ENCODE assay signal across 8 cellular contexts in genomic region chr7:12638851-12639467, GRCh38. TPM values are rescaled to one million over a fixed set of nuclear protein-coding genes. Genes with fewer than 3 reads are reported as not detected.
A peak's percentile ranks its signal among the peaks of the same experiment; 100 is the strongest.
DNase-seq lines count a peak whose midpoint lies in the region; ATAC-seq and TF ChIP-seq lines count a peak whose summit lies in the region.

No MANE protein-coding gene starts in this region.

- H3K4me1 ChIP-seq in cardiac muscle cell (ENCODE audit: low read depth) = no peaks in the 10 kb centered on the region

- no peaks in the 10 kb centered on the region for H3K36me3 ChIP-seq in cardiac muscle cell

- H3K27me3 ChIP-seq in cardiac muscle cell = no peaks in the 10 kb centered on the region

- no peak overlapping the region for H3K27ac ChIP-seq in cardiac muscle cell

- DNase-seq in cardiac muscle cell (ENCODE audit: low read depth in 1 of 2, low spot score in 1 of 2) (peak; percentile 38 to 54), cardiac septum (ENCODE audit: low spot score) (no peak), NCI-H526 treated with DMSO at 0.1 percent for 48 hours (lab: John Stamatoyannopoulos, UW) (peak; percentile 30), medulla oblongata (ENCODE audit: extremely low spot score) (peak; percentile 63), D341Med (ENCODE audit: low spot score) (no peak), occipital lobe (lab: John Stamatoyannopoulos, UW) (no peak)
- DNase-seq in central memory CD4-positive, alpha-beta T cell = peak; percentile 49

- H3K9me3 ChIP-seq in cardiac muscle cell (ENCODE audit: low read depth) = no peaks in the 10 kb centered on the region

- TF ChIP-seq CTCF in cardiac muscle cell (IDR thresholded peaks at IDR 0.05; ENCODE audit: low read depth, low read length) = peak; percentile 47

- ATAC-seq in HG02885 (IDR thresholded peaks at IDR 0.05; ENCODE audit: poor library complexity, unreplicated experiment) = peak; percentile 37

- intact Hi-C loops in cardiac septum (cut with DNase I) = loop anchor here (2.0 kb wide), 1 partner anchor 624 kb away; no protein-coding TSS in a partner anchor

- no peak overlapping the region for H3K4me3 ChIP-seq in cardiac muscle cell

RNA-seq across cellular contexts. Expression of gene ARL4A, which starts 48.5 kb away (rescaled TPM):
- total RNA-seq in cardiac muscle cell = 6.5 and 6.9 TPM in 2 replicates
- polyA plus RNA-seq in cardiac muscle cell = 10.0 and 15.6 TPM in 2 replicates
- total RNA-seq in cardiac septum = 17.7 TPM
- 82.2 TPM for total RNA-seq in occipital lobe

Comparison
In these comparisons a context has a peak if more than half of its experiments do, and no peak if none do; other contexts are left out.
1. DNase-seq: peak in cardiac muscle cell (2 of 2), NCI-H526 treated with DMSO at 0.1 percent for 48 hours (single experiment), central memory CD4-positive, alpha-beta T cell (single experiment) and medulla oblongata (single experiment); none in cardiac septum (single experiment), D341Med (single experiment) and occipital lobe (single experiment).